9 cellular contexts compared by ENCODE assay signal in the genomic region with DNA sequence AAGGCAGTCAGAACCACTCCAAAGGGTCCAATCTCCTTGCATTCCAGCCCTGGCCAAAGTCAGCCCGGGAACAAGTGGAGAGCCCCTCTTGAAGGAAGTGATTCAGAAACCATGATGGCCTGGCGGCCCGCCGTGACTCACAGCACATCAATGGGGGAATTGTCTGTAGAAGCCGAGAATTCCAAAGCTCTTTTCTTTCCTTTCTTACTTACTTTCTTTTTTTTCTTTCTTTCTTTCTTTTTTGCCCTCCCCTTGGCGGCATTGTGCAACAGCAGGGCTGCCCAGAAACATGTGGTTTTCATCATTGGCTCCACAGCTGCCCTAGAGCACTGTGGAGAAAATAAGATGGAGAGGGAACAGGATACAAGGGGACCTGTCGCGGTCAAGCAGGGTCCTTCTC.
A peak's percentile ranks its signal among the peaks of the same experiment; 100 is the strongest.
DNase-seq lines count a peak whose midpoint lies in the region; ATAC-seq and TF ChIP-seq lines count a peak whose summit lies in the region.
"Had no signal": no experiment of that assay in that cellular context is flagged by ENCODE, and none has a peak within 500 bp of the region (broad histone marks: within the 10 kb centered on the region; RNA-seq: fewer than 3 reads in every experiment).

No MANE protein-coding gene starts in this region.

- peaks cover 0 to 8% (median 2%) of the 10 kb centered on the region in 4 donors for H3K4me1 ChIP-seq in tibial artery

- no peak overlapping the region for H3K4me3 ChIP-seq in tibial artery

- intact Hi-C loops in tibial artery (cut with DNase I; ENCODE audit: low total_unique reads): loop anchor here (5.0 kb wide), 2 partner anchors 136 to 326 kb away; no protein-coding TSS in a partner anchor

- H3K9me3 ChIP-seq in tibial artery: no peaks in the 10 kb centered on the region

- no peak for TF ChIP-seq CTCF in tibial artery (IDR thresholded peaks at IDR 0.05)

- no peaks in the 10 kb centered on the region for H3K36me3 ChIP-seq in tibial artery

- H3K27me3 ChIP-seq in tibial artery: no peaks in the 10 kb centered on the region

- DNase-seq in HPDE6-E6E7 (ENCODE audit: extremely low spot score) (peak; percentile 33), dedifferentiated amniotic fluid mesenchymal stem cell (ENCODE audit: extremely low spot score) (peak; percentile 87), kidney tubule cell (ENCODE audit: low spot score) (peak; percentile 43), tibial artery (peak; percentile 65 to 74), NCI-H446 (lab: John Stamatoyannopoulos, UW) (no peak)
- DNase-seq in activated naive CD4-positive, alpha-beta T cell (lab: John Stamatoyannopoulos, UW): no peak
- DNase-seq: activated CD8-positive, alpha-beta memory T cell treated with anti-CD3 and anti-CD28 coated beads, Interleukin-2, amount 10 ng/mL, durations not matched to agents 7 days and 5 days had no signal

- no peak for ATAC-seq in GM18909 (IDR thresholded peaks at IDR 0.05; ENCODE audit: poor library complexity, unreplicated experiment)
- no peak for ATAC-seq in HG03469 (IDR thresholded peaks at IDR 0.05; ENCODE audit: unreplicated experiment)
- ATAC-seq: activated CD8-positive, alpha-beta memory T cell treated with anti-CD3 and anti-CD28 coated beads, Interleukin-2, amount 10 ng/mL, durations not matched to agents 7 days and 5 days had no signal

- no peak overlapping the region for H3K27ac ChIP-seq in tibial artery

Comparison
In these comparisons a context has a peak if more than half of its experiments do, and no peak if none do; other contexts are left out.
1. DNase-seq: peak in HPDE6-E6E7 (single experiment), dedifferentiated amniotic fluid mesenchymal stem cell (single experiment), kidney tubule cell (single experiment) and tibial artery (2 of 2); none in NCI-H446 (0 of 2) and activated naive CD4-positive, alpha-beta T cell (0 of 4).